ENCODE assay signal across 5 cellular contexts in genomic region chr15:50505656-50506055, GRCh38. TPM values are rescaled to one million over a fixed set of nuclear protein-coding genes. Genes with fewer than 3 reads are reported as not detected.
"Had no signal": no experiment of that assay in that cellular context is flagged by ENCODE, and none has a peak within 500 bp of the region (broad histone marks: within the 10 kb centered on the region; RNA-seq: fewer than 3 reads in every experiment).

No MANE protein-coding gene starts in this region.

RNA-seq across cellular contexts. Expression of gene USP50, which starts 40.8 kb away (rescaled TPM):
- total RNA-seq: esophagus mucosa, glomerular endothelial cell, kidney epithelial cell, left ventricle myocardium superior, lower lobe of right lung had no signal
